Comparison of ENCODE assay signal across 1 cellular context in the genomic region with DNA sequence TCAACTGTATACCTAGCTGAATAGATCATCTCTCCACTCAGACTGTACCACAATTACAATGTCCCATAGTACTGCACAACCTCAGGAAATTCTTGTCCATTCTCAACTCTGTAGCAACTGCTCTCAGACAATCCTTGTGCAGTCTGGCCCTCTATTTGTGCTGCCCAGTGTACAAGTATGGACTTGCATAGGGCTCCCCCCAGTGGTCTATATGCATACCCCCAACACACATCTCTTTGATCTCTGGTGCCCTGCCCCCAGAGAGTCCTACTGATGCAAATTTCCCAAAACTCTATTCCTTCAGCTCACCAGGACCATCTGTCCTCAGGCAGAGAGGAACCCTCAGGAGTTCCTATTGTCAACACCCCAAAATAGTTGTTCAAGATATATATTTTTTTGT.
TF ChIP-seq lines count a peak whose summit lies in the region.

No MANE protein-coding gene starts in this region.

TF ChIP-seq in HepG2, 621 proteins besides CTCF, POLR2A, EP300 and RAD21 (continued from another document and continues in another):
- TF ChIP-seq, protein P1, sequence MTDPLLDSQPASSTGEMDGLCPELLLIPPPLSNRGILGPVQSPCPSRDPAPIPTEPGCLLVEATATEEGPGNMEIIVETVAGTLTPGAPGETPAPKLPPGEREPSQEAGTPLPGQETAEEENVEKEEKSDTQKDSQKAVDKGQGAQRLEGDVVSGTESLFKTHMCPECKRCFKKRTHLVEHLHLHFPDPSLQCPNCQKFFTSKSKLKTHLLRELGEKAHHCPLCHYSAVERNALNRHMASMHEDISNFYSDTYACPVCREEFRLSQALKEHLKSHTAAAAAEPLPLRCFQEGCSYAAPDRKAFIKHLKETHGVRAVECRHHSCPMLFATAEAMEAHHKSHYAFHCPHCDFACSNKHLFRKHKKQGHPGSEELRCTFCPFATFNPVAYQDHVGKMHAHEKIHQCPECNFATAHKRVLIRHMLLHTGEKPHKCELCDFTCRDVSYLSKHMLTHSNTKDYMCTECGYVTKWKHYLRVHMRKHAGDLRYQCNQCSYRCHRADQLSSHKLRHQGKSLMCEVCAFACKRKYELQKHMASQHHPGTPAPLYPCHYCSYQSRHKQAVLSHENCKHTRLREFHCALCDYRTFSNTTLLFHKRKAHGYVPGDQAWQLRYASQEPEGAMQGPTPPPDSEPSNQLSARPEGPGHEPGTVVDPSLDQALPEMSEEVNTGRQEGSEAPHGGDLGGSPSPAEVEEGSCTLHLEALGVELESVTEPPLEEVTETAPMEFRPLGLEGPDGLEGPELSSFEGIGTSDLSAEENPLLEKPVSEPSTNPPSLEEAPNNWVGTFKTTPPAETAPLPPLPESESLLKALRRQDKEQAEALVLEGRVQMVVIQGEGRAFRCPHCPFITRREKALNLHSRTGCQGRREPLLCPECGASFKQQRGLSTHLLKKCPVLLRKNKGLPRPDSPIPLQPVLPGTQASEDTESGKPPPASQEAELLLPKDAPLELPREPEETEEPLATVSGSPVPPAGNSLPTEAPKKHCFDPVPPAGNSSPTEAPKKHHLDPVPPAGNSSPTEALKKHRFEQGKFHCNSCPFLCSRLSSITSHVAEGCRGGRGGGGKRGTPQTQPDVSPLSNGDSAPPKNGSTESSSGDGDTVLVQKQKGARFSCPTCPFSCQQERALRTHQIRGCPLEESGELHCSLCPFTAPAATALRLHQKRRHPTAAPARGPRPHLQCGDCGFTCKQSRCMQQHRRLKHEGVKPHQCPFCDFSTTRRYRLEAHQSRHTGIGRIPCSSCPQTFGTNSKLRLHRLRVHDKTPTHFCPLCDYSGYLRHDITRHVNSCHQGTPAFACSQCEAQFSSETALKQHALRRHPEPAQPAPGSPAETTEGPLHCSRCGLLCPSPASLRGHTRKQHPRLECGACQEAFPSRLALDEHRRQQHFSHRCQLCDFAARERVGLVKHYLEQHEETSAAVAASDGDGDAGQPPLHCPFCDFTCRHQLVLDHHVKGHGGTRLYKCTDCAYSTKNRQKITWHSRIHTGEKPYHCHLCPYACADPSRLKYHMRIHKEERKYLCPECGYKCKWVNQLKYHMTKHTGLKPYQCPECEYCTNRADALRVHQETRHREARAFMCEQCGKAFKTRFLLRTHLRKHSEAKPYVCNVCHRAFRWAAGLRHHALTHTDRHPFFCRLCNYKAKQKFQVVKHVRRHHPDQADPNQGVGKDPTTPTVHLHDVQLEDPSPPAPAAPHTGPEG (CRISPR knock-in tag; IDR thresholded peaks at IDR 0.05) = no peak
- TF ChIP-seq ARID3A (IDR thresholded peaks at IDR 0.05; ENCODE audit: low read depth, low read length) (0 out of 2 replicates have a peak, but pooled peaks have one; percentile 12), MED13 (CRISPR knock-in tag; IDR thresholded peaks at IDR 0.05) (no peak), SMC3 (IDR thresholded peaks at IDR 0.05; ENCODE audit: low read length) (peak; percentile 83), PLRG1 (conservative IDR thresholded peaks at IDR 0.05) (no peak), PCBP2 (optimal IDR thresholded peaks at IDR 0.05; ENCODE audit: low read depth, low read length, poor library complexity, severe bottlenecking) (no peak), PATZ1 (CRISPR knock-in tag; IDR thresholded peaks at IDR 0.05) (no peak), ZSCAN25 (CRISPR knock-in tag; IDR thresholded peaks at IDR 0.05) (no peak), PRMT3 (CRISPR knock-in tag; IDR thresholded peaks at IDR 0.05; ENCODE audit: borderline replicate concordance, low read depth) (no peak), ZNF546 (CRISPR knock-in tag; conservative IDR thresholded peaks at IDR 0.05) (no peak), ZFP36L1 (CRISPR knock-in tag; IDR thresholded peaks at IDR 0.05) (no peak), NR1H2 (CRISPR knock-in tag; IDR thresholded peaks at IDR 0.05; ENCODE audit: borderline replicate concordance, low read depth) (no peak), SCMH1 (CRISPR knock-in tag; IDR thresholded peaks at IDR 0.05; ENCODE audit: borderline replicate concordance) (no peak), JUND (CRISPR knock-in tag; IDR thresholded peaks at IDR 0.05) (no peak), SNAPC4 (CRISPR knock-in tag; IDR thresholded peaks at IDR 0.05) (no peak), ZNF672 (CRISPR knock-in tag; IDR thresholded peaks at IDR 0.05) (no peak), MEIS2 (CRISPR knock-in tag; IDR thresholded peaks at IDR 0.05) (no peak), KDM3A (CRISPR knock-in tag; IDR thresholded peaks at IDR 0.05; ENCODE audit: low read depth) (no peak), RFX1 (IDR thresholded peaks at IDR 0.05) (no peak), LCORL (IDR thresholded peaks at IDR 0.05) (no peak), LCORL (CRISPR knock-in tag; IDR thresholded peaks at IDR 0.05) (no peak), ZNF121 (CRISPR knock-in tag; IDR thresholded peaks at IDR 0.05) (no peak), ZFP82 (CRISPR knock-in tag; IDR thresholded peaks at IDR 0.05; ENCODE audit: borderline replicate concordance) (no peak), ZNF383 (CRISPR knock-in tag; IDR thresholded peaks at IDR 0.05; ENCODE audit: borderline replicate concordance) (no peak), MTA1 (CRISPR knock-in tag; IDR thresholded peaks at IDR 0.05; ENCODE audit: borderline replicate concordance) (no peak), TCF7 (IDR thresholded peaks at IDR 0.05; ENCODE audit: low read depth) (peak; percentile 80), MAZ (IDR thresholded peaks at IDR 0.05; ENCODE audit: borderline replicate concordance, low read depth, low read length) (no peak), MAZ (CRISPR knock-in tag; IDR thresholded peaks at IDR 0.05; ENCODE audit: low read depth) (no peak), RXRB (CRISPR knock-in tag; IDR thresholded peaks at IDR 0.05; ENCODE audit: borderline replicate concordance) (peak; percentile 34; the same call in 1 of the 2 replicates), ZNF510 (CRISPR knock-in tag; IDR thresholded peaks at IDR 0.05; ENCODE audit: low read depth) (no peak), TFE3 (CRISPR knock-in tag; IDR thresholded peaks at IDR 0.05) (no peak), ZSCAN20 (CRISPR knock-in tag; IDR thresholded peaks at IDR 0.05; ENCODE audit: borderline replicate concordance) (no peak), PHF20 (CRISPR knock-in tag; IDR thresholded peaks at IDR 0.05) (no peak), DMAP1 (CRISPR knock-in tag; IDR thresholded peaks at IDR 0.05) (no peak), SOX6 (IDR thresholded peaks at IDR 0.05) (no peak), SOX6 (CRISPR knock-in tag; IDR thresholded peaks at IDR 0.05) (peak; percentile 49; the same call in 1 of the 2 replicates), KDM4B (CRISPR knock-in tag; IDR thresholded peaks at IDR 0.05) (0 out of 2 replicates have a peak, but pooled peaks have one; percentile 24), MXI1 (IDR thresholded peaks at IDR 0.05; ENCODE audit: borderline replicate concordance, low read depth, low read length) (no peak), TCF7L2 (IDR thresholded peaks at IDR 0.05; ENCODE audit: low read depth, low read length) (0 out of 2 replicates have a peak, but pooled peaks have one; percentile 13), BRF2 (CRISPR knock-in tag; IDR thresholded peaks at IDR 0.05) (no peak), ZNF607 (CRISPR knock-in tag; IDR thresholded peaks at IDR 0.05; ENCODE audit: borderline replicate concordance) (no peak), TEAD2 (CRISPR knock-in tag; IDR thresholded peaks at IDR 0.05) (no peak), ZNF468 (CRISPR knock-in tag; IDR thresholded peaks at IDR 0.05) (no peak), FOXK2 (IDR thresholded peaks at IDR 0.05) (no peak), HNF4G (IDR thresholded peaks at IDR 0.05; ENCODE audit: borderline replicate concordance, low read depth, low read length) (no peak), HNF4G (CRISPR knock-in tag; IDR thresholded peaks at IDR 0.05; ENCODE audit: borderline replicate concordance, low read depth) (no peak), KDM5A (IDR thresholded peaks at IDR 0.05; ENCODE audit: borderline replicate concordance, low read length) (no peak), NR2F2 (IDR thresholded peaks at IDR 0.05; ENCODE audit: borderline replicate concordance, low read depth) (no peak)
- TF ChIP-seq, protein P2, sequence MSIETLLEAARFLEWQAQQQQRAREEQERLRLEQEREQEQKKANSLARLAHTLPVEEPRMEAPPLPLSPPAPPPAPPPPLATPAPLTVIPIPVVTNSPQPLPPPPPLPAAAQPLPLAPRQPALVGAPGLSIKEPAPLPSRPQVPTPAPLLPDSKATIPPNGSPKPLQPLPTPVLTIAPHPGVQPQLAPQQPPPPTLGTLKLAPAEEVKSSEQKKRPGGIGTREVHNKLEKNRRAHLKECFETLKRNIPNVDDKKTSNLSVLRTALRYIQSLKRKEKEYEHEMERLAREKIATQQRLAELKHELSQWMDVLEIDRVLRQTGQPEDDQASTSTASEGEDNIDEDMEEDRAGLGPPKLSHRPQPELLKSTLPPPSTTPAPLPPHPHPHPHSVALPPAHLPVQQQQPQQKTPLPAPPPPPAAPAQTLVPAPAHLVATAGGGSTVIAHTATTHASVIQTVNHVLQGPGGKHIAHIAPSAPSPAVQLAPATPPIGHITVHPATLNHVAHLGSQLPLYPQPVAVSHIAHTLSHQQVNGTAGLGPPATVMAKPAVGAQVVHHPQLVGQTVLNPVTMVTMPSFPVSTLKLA (IDR thresholded peaks at IDR 0.05) = no peak
